Comparison of ENCODE assay signal across 13 cellular contexts in genomic region chr6:116697475-116697874, GRCh38. TPM values are rescaled to one million over a fixed set of nuclear protein-coding genes. Genes with fewer than 3 reads are reported as not detected.
A peak's percentile ranks its signal among the peaks of the same experiment; 100 is the strongest.
DNase-seq lines count a peak whose midpoint lies in the region; ATAC-seq, FAIRE-seq and TF ChIP-seq lines count a peak whose summit lies in the region.
"Had no signal": no experiment of that assay in that cellular context is flagged by ENCODE, and none has a peak within 500 bp of the region (broad histone marks: within the 10 kb centered on the region; RNA-seq: fewer than 3 reads in every experiment).

No MANE protein-coding gene starts in this region.

- no peak for TF ChIP-seq RAD21 in GM12878 (IDR thresholded peaks at IDR 0.05; ENCODE audit: insufficient read depth, low read depth, low read length)

- no peak for TF ChIP-seq CTCF in GM12878 (IDR thresholded peaks at IDR 0.05 in 2 of 3, conservative IDR thresholded peaks at IDR 0.05 in 1 of 3; ENCODE audit: control insufficient read depth in 2 of 3, extremely low read depth in 1 of 3, insufficient read depth in 1 of 3, low read depth in 3 of 3, low read length in 3 of 3)

- H4K20me1 ChIP-seq in GM12878 (ENCODE audit: control insufficient read depth, insufficient read depth) = no peaks in the 10 kb centered on the region

- in situ Hi-C loops in GM12878 (cut with MboI) = no loop called here

- no peak overlapping the region for H3K4me2 ChIP-seq in GM12878 (ENCODE audit: control insufficient read depth, insufficient read depth)

- SMC1A ChIA-PET in GM12878 (lab: Charles Lee; ENCODE audit: uncharacterized antibody, unreplicated experiment) = no interaction called here

- H3K9ac ChIP-seq in GM12878 (ENCODE audit: control insufficient read depth, insufficient read depth, low read length) = no peak overlapping the region

- H3K4me3 ChIP-seq in GM12878 = no peak overlapping the region

- FAIRE-seq in GM12878 (lab: Jason Lieb, UNC) = no peak
- FAIRE-seq in HTR-8/SVneo (lab: Jason Lieb, UNC) = no peak

- intact Hi-C loops in GM12878 (cut with micrococcal nuclease; ENCODE audit: unreplicated experiment) = no loop called here

- TF ChIP-seq POLR2A in GM12878 (IDR thresholded peaks at IDR 0.05; ENCODE audit: low read depth, low read length) = no peak

- H3K27me3 ChIP-seq in GM12878 (replicated peaks in 1 of 2; ENCODE audit: control insufficient read depth in 2 of 2, insufficient read depth in 2 of 2, low read length in 1 of 2) = no peaks in the 10 kb centered on the region

- no peaks in the 10 kb centered on the region; the same call in 1 of the 2 replicates for H3K79me2 ChIP-seq in GM12878 (ENCODE audit: control insufficient read depth, insufficient read depth, low read length)

- H3K9me3 ChIP-seq in GM12878 (replicated peaks; ENCODE audit: control insufficient read depth, insufficient read depth, low read length) = no peaks in the 10 kb centered on the region

- RAD21 ChIA-PET in GM12878 (lab: Charles Lee; ENCODE audit: unreplicated experiment) = interaction anchor here (1.5 kb wide), 1 partner anchor 31 kb away, joined by 5 read pairs; no protein-coding TSS in a partner anchor

- ATAC-seq in GM21786 (IDR thresholded peaks at IDR 0.05; ENCODE audit: unreplicated experiment) (peak; percentile 53), HG03460 (IDR thresholded peaks at IDR 0.05; ENCODE audit: unreplicated experiment) (peak; percentile 61), GM12878 (peak; percentile 70), GM21360 (IDR thresholded peaks at IDR 0.05; ENCODE audit: unreplicated experiment) (no peak)
- ATAC-seq: HCT116 had no signal

- POLR2A ChIA-PET in GM12878 (lab: Charles Lee) = no interaction called here

- H3K27ac ChIP-seq in GM12878 (ENCODE audit: control insufficient read depth, insufficient read depth) = no peak overlapping the region
- H3K27ac ChIP-seq: 22Rv1 had no signal

- DNase-seq in NOMO-1 treated with DMSO at 0.1 percent for 48 hours (lab: John Stamatoyannopoulos, UW; ENCODE audit: unreplicated experiment) (peak; percentile 55), NOMO-1 treated with dmso at 0.1 percent for 144 hours (lab: John Stamatoyannopoulos, UW; ENCODE audit: unreplicated experiment) (no peak), GM12878 (ENCODE audit: low read depth, low spot score) (no peak), HTR-8/SVneo (ENCODE audit: insufficient read length, low spot score) (no peak)
- no peak for DNase-seq in activated CD4-positive, CD25-positive, alpha-beta regulatory T cell treated with anti-CD3 and anti-CD28 coated beads, Interleukin-2, amount 50 U/mL, for 72 hours
- DNase-seq: NCI-H2081 treated with DMSO at 0.1 percent for 48 hours; stimulated activated CD4-positive, alpha-beta T cell treated with anti-CD3 and anti-CD28 coated beads, Interleukin-2, amount 100 ng/mL, for 48 hours; T1000 had no signal

- H2AFZ ChIP-seq in GM12878 (ENCODE audit: control insufficient read depth, low read depth, low read length) = no peak overlapping the region

- CTCF ChIA-PET in GM12878 (lab: Yijun Ruan, JAX) = no interaction called here

- peaks cover 2 to 9% of the 10 kb centered on the region in 2 experiments for H3K36me3 ChIP-seq in GM12878 (ENCODE audit: control insufficient read depth in 2 of 2, insufficient read depth in 2 of 2, low read length in 1 of 2)

- BruUV-seq in GM12878 (replicated peaks; lab: Mats Ljungman, UMichigan) = no TSS peak

- TF ChIP-seq EP300 in GM12878 (IDR thresholded peaks at IDR 0.05; ENCODE audit: borderline replicate concordance in 1 of 2, control insufficient read depth in 1 of 2, low read depth in 2 of 2, low read length in 2 of 2) = no peak

- no peaks in the 10 kb centered on the region; the same call in 1 of the 2 replicates for H3K4me1 ChIP-seq in GM12878 (ENCODE audit: control insufficient read depth, insufficient read depth, low read length)

TF ChIP-seq in GM12878, 131 proteins besides CTCF, POLR2A, EP300 and RAD21:
- no peak for TF ChIP-seq HDAC6 (IDR thresholded peaks at IDR 0.05; ENCODE audit: unreplicated experiment)
- TF ChIP-seq SMC3 (IDR thresholded peaks at IDR 0.05; ENCODE audit: borderline replicate concordance, low read length) = no peak
- TF ChIP-seq NR2F1 (conservative IDR thresholded peaks at IDR 0.05) = no peak
- TF ChIP-seq RELA (IDR thresholded peaks at IDR 0.05; ENCODE audit: borderline replicate concordance, partially characterized antibody) = no peak
- no peak for TF ChIP-seq POLR2AphosphoS2 (IDR thresholded peaks at IDR 0.05; ENCODE audit: low read depth, low read length)
- no peak for TF ChIP-seq IRF4 (IDR thresholded peaks at IDR 0.05; ENCODE audit: low read depth, low read length)
- no peak for TF ChIP-seq HSF1 (IDR thresholded peaks at IDR 0.05; ENCODE audit: low read depth, low read length)
- no peak for TF ChIP-seq TAF1 (IDR thresholded peaks at IDR 0.05; ENCODE audit: borderline replicate concordance, low read depth, low read length)
- no peak for TF ChIP-seq YBX1 (IDR thresholded peaks at IDR 0.05)
- no peak for TF ChIP-seq EZH2 (IDR thresholded peaks at IDR 0.05; ENCODE audit: borderline replicate concordance, control insufficient read depth, low read depth, low read length)
- TF ChIP-seq RB1 (IDR thresholded peaks at IDR 0.05; ENCODE audit: borderline replicate concordance) = no peak
- TF ChIP-seq KDM1A (IDR thresholded peaks at IDR 0.05; ENCODE audit: borderline replicate concordance) = no peak
- TF ChIP-seq HDAC2 (IDR thresholded peaks at IDR 0.05) = no peak

RNA-seq across cellular contexts. Expression of gene KPNA5, which starts 16.5 kb away (rescaled TPM):
- 12.5 and 15.5 TPM in 2 replicates for total RNA-seq in GM12878 (2013; cell fraction: nucleolus; rRNA removed)
- total RNA-seq in GM12878 (2014; rRNA removed) = 4.2 and 4.8 TPM in 2 replicates
- total RNA-seq in GM12878 (2014; rRNA removed; fragmentation: Illumina TruSeq; extraction: Trizol) = 7.0 and 7.6 TPM in 2 replicates
- total RNA-seq in GM12878 (2021) = 6.0 and 7.0 TPM in 2 replicates
- polyA plus RNA-seq in GM12878 (2011; ENCODE audit: low read depth) = 1.6 TPM
- polyA plus RNA-seq in GM12878 (2011; rRNA removed) = 4.8 and 10.6 TPM in 2 replicates
- 1.5 and 1.7 TPM in 2 replicates for polyA plus RNA-seq in GM12878 (2011; cell fraction: cytosol; rRNA removed)
- 5.7 and 6.0 TPM in 2 replicates for polyA plus RNA-seq in GM12878 (2011; cell fraction: nucleus; rRNA removed)
- 3.4 and 4.1 TPM in 2 replicates for polyA plus RNA-seq in GM12878 (2012)
- 4.7 and 5.9 TPM in 2 replicates for polyA plus RNA-seq in GM12878 (2014; fragmentation: Illumina TruSeq; extraction: Trizol)
- 1 to 10 TPM; 1.9 to 2.5 TPM for polyA plus RNA-seq in GM12878 (2014; fragmentation: Nextera tagmentation; extraction: Ambion mirVana)
- polyA plus RNA-seq in GM12878 (2014; rRNA removed) = 2.9 and 4.6 TPM in 2 replicates
- polyA plus RNA-seq in GM12878 (2016; fragmentation: Nextera tagmentation; extraction: Ambion mirVana) = 1 to 10 TPM; 3.0 to 4.4 TPM
- 3.4 and 3.8 TPM in 2 replicates for polyA minus RNA-seq in GM12878 (2011; rRNA and poly(A)+ RNA removed)
- 2.6 and 3.6 TPM in 2 replicates for polyA minus RNA-seq in GM12878 (2011; cell fraction: cytosol; rRNA and poly(A)+ RNA removed)
- polyA minus RNA-seq in GM12878 (2011; cell fraction: nucleus; rRNA and poly(A)+ RNA removed) = 3.1 and 5.0 TPM in 2 replicates

RNA-seq across cellular contexts. Expression of gene ZUP1, which starts 28.9 kb away (rescaled TPM):
- 45.4 and 51.5 TPM in 2 replicates for total RNA-seq in GM12878 (2013; cell fraction: nucleolus; rRNA removed)
- total RNA-seq in GM12878 (2014; rRNA removed) (16.5 and 20.8 TPM in 2 replicates), GM12878 (2014; rRNA removed; fragmentation: Illumina TruSeq; extraction: Trizol) (27.0 TPM in 2 replicates), GM12878 (2021) (15.5 and 16.5 TPM in 2 replicates)
- polyA plus RNA-seq in GM12878 (2011; ENCODE audit: low read depth) = 6.1 TPM
- polyA plus RNA-seq in GM12878 (2011; rRNA removed) (24.1 and 41.6 TPM in 2 replicates), GM12878 (2014; fragmentation: Illumina TruSeq; extraction: Trizol) (22.6 and 33.5 TPM in 2 replicates), GM12878 (2014; fragmentation: Nextera tagmentation; extraction: Ambion mirVana) (10 to 100 TPM in 1 of 2 experiments, 1 to 10 TPM in 1; 10.0 to 16.4 TPM), GM12878 (2014; rRNA removed) (13.1 and 14.4 TPM in 2 replicates), GM12878 (2016; fragmentation: Nextera tagmentation; extraction: Ambion mirVana) (10 to 100 TPM; 19.6 to 19.8 TPM)
- 5.8 and 7.2 TPM in 2 replicates for polyA plus RNA-seq in GM12878 (2011; cell fraction: cytosol; rRNA removed)
- 20.8 and 31.8 TPM in 2 replicates for polyA plus RNA-seq in GM12878 (2011; cell fraction: nucleus; rRNA removed)
- polyA plus RNA-seq in GM12878 (2012) = 8.0 and 13.9 TPM in 2 replicates
- 11.3 TPM in 2 replicates for polyA minus RNA-seq in GM12878 (2011; rRNA and poly(A)+ RNA removed)
- 6.9 and 9.8 TPM in 2 replicates for polyA minus RNA-seq in GM12878 (2011; cell fraction: cytosol; rRNA and poly(A)+ RNA removed)
- 16.2 and 20.0 TPM in 2 replicates for polyA minus RNA-seq in GM12878 (2011; cell fraction: nucleus; rRNA and poly(A)+ RNA removed)
